In the genomic region with DNA sequence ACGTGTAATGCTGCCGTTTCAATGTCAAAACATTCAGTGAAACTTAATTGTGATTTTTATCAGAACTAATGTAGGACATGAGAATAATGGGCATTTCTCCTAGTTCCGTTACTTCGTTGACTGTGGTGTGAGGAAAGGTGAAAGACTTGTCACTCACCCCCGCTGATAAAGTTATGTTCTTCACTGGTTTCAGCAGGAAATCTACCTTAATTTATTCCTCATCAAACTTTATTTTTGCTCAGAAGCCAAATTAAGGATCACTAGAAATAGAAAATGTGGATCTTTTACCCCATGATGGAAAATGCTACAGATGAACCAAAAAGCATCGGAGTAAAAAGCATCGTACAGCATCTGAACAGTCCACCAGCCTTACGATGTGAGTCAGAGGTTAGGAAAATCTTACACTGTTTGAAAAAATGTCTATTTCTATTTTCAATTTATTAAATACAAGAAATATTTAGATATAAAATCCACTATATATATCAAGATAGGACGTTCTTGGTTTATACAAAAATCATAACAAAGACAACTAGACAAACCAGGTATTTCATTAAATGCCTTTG, we compare ENCODE assay signal across 8 cellular contexts. TPM values are rescaled to one million over a fixed set of nuclear protein-coding genes. Genes with fewer than 3 reads are reported as not detected.
DNase-seq lines count a peak whose midpoint lies in the region; ATAC-seq and TF ChIP-seq lines count a peak whose summit lies in the region.

No MANE protein-coding gene starts in this region.

- TF ChIP-seq RAD21 in liver (IDR thresholded peaks at IDR 0.05) = no peak

- H3K36me3 ChIP-seq in liver (ENCODE audit: control insufficient read depth in 4 of 4, insufficient read depth in 3 of 4, low read depth in 1 of 4, low read length in 3 of 4) (no peaks in the 10 kb centered on the region), urinary bladder (ENCODE audit: insufficient read depth) (no peaks in the 10 kb centered on the region)

- H3K9me3 ChIP-seq in liver (ENCODE audit: control insufficient read depth in 4 of 4, low read length in 3 of 4) = no peaks in the 10 kb centered on the region

- peak overlapping the region; percentile 71 for H3K4me3 ChIP-seq in astrocyte of the spinal cord (ENCODE audit: low read depth, low read length)
- peak overlapping the region; percentile 93 to 95 (median 94) for H3K4me3 ChIP-seq in liver (ENCODE audit: low read depth in 1 of 3, low read length in 3 of 3)
- H3K4me3 ChIP-seq in urinary bladder (ENCODE audit: low read depth, low read length) = peak overlapping the region; percentile 34

- no peaks in the 10 kb centered on the region for H3K9me3 Mint-ChIP-seq in activated naive CD4-positive, alpha-beta T cell treated with anti-CD3 and anti-CD28 coated beads, Interleukin-2, amount 50 U/mL, for 72 hours

- no peak for ATAC-seq in activated naive CD4-positive, alpha-beta T cell treated with anti-CD3 and anti-CD28 coated beads, Interleukin-2, amount 50 U/mL, for 72 hours
- no peak for ATAC-seq in HG02763 (IDR thresholded peaks at IDR 0.05; ENCODE audit: unreplicated experiment)

- H3K27me3 ChIP-seq in liver (ENCODE audit: control insufficient read depth in 4 of 4, insufficient read depth in 4 of 4, low read length in 3 of 4) = no peaks in the 10 kb centered on the region

- H3K9ac ChIP-seq in liver (ENCODE audit: low read depth in 1 of 2, low read length in 2 of 2) = peak overlapping the region in 1 of 2 donors; percentile 87

- no peak for DNase-seq in activated naive CD4-positive, alpha-beta T cell treated with anti-CD3 and anti-CD28 coated beads, Interleukin-2, amount 50 U/mL, for 72 hours (ENCODE audit: low spot score in 2 of 2)
- DNase-seq in activated naive CD4-positive, alpha-beta T cell (lab: John Stamatoyannopoulos, UW) = no peak
- DNase-seq in astrocyte of the spinal cord (ENCODE audit: low read depth, low spot score) (no peak), globus pallidus (ENCODE audit: low spot score) (no peak)
- DNase-seq in activated CD4-positive, alpha-beta T cell treated with anti-CD3 and anti-CD28 coated beads for 48 hours = no peak

- H3K4me1 ChIP-seq in liver (ENCODE audit: control insufficient read depth in 4 of 4, insufficient read depth in 4 of 4, low read length in 3 of 4) (peaks cover 1 to 41% (median 12%) of the 10 kb centered on the region in 4 donors), urinary bladder (ENCODE audit: insufficient read depth) (peaks cover 3% of the 10 kb centered on the region)

- WGBS in liver = 25% methylated on average over 9 of the region's 9 CpGs
- 9% methylated on average over 9 of the region's 9 CpGs for WGBS in urinary bladder

- peak overlapping the region; percentile 85 to 92 for H3K27ac ChIP-seq in liver (ENCODE audit: low read depth in 1 of 2, low read length in 2 of 2)
- peak overlapping the region; percentile 76 for H3K27ac ChIP-seq in urinary bladder (ENCODE audit: low read depth)

- peak overlapping the region; percentile 92 to 95 for H3K27ac Mint-ChIP-seq in activated naive CD4-positive, alpha-beta T cell treated with anti-CD3 and anti-CD28 coated beads, Interleukin-2, amount 50 U/mL, for 72 hours

- no peak for TF ChIP-seq CTCF in astrocyte of the spinal cord (IDR thresholded peaks at IDR 0.05; ENCODE audit: low read depth, low read length)
- no peak for TF ChIP-seq CTCF in liver (IDR thresholded peaks at IDR 0.05; ENCODE audit: low read depth, low read length, missing input control)

- in situ Hi-C loops in astrocyte of the spinal cord (cut with HindIII; ENCODE audit: low sequenced_read_pairs) = no loop called here

- H3K36me3 Mint-ChIP-seq in activated naive CD4-positive, alpha-beta T cell treated with anti-CD3 and anti-CD28 coated beads, Interleukin-2, amount 50 U/mL, for 72 hours = peaks cover 8 to 12% of the 10 kb centered on the region in 2 donors

TF ChIP-seq in liver, 16 proteins besides CTCF, POLR2A, EP300 and RAD21:
- TF ChIP-seq FOXA2 (IDR thresholded peaks at IDR 0.05) (no peak), JUND (IDR thresholded peaks at IDR 0.05) (no peak), EGR1 (IDR thresholded peaks at IDR 0.05; ENCODE audit: low read depth in 2 of 2) (no peak), RXRA (IDR thresholded peaks at IDR 0.05) (no peak), TAF1 (conservative IDR thresholded peaks at IDR 0.05) (no peak)
- TF ChIP-seq, protein P1, sequence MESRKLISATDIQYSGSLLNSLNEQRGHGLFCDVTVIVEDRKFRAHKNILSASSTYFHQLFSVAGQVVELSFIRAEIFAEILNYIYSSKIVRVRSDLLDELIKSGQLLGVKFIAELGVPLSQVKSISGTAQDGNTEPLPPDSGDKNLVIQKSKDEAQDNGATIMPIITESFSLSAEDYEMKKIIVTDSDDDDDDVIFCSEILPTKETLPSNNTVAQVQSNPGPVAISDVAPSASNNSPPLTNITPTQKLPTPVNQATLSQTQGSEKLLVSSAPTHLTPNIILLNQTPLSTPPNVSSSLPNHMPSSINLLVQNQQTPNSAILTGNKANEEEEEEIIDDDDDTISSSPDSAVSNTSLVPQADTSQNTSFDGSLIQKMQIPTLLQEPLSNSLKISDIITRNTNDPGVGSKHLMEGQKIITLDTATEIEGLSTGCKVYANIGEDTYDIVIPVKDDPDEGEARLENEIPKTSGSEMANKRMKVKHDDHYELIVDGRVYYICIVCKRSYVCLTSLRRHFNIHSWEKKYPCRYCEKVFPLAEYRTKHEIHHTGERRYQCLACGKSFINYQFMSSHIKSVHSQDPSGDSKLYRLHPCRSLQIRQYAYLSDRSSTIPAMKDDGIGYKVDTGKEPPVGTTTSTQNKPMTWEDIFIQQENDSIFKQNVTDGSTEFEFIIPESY (IDR thresholded peaks at IDR 0.05) = no peak
- TF ChIP-seq, protein P2, sequence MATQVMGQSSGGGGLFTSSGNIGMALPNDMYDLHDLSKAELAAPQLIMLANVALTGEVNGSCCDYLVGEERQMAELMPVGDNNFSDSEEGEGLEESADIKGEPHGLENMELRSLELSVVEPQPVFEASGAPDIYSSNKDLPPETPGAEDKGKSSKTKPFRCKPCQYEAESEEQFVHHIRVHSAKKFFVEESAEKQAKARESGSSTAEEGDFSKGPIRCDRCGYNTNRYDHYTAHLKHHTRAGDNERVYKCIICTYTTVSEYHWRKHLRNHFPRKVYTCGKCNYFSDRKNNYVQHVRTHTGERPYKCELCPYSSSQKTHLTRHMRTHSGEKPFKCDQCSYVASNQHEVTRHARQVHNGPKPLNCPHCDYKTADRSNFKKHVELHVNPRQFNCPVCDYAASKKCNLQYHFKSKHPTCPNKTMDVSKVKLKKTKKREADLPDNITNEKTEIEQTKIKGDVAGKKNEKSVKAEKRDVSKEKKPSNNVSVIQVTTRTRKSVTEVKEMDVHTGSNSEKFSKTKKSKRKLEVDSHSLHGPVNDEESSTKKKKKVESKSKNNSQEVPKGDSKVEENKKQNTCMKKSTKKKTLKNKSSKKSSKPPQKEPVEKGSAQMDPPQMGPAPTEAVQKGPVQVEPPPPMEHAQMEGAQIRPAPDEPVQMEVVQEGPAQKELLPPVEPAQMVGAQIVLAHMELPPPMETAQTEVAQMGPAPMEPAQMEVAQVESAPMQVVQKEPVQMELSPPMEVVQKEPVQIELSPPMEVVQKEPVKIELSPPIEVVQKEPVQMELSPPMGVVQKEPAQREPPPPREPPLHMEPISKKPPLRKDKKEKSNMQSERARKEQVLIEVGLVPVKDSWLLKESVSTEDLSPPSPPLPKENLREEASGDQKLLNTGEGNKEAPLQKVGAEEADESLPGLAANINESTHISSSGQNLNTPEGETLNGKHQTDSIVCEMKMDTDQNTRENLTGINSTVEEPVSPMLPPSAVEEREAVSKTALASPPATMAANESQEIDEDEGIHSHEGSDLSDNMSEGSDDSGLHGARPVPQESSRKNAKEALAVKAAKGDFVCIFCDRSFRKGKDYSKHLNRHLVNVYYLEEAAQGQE (IDR thresholded peaks at IDR 0.05) = no peak

RNA-seq across cellular contexts. Expression of a gene that starts 1.0 kb away (rescaled TPM):
- total RNA-seq in activated naive CD4-positive, alpha-beta T cell treated with anti-CD3 and anti-CD28 coated beads, Interleukin-2, amount 50 U/mL, for 72 hours = 10 to 100 TPM; 59.4 to 63.4 TPM
- total RNA-seq in liver = 10 to 100 TPM; 25.0 to 28.7 TPM
- polyA plus RNA-seq in liver = 10 to 100 TPM in 1 of 2 donors, 1 to 10 TPM in 1; 7.4 to 12.4 TPM
- total RNA-seq in urinary bladder = 128 TPM
- 34.2 TPM for polyA plus RNA-seq in urinary bladder

Comparison
In these comparisons a context has a peak if more than half of its experiments do, and no peak if none do; other contexts are left out.
1. H3K4me3 ChIP-seq: peak in every context shown above with its lines; median percentile 94 in liver; 71 in astrocyte of the spinal cord; 34 in urinary bladder.